In genomic region chr2:213011505-213011904, GRCh38 we compare ENCODE assay signal across 1 cellular context.
TF ChIP-seq lines count a peak whose summit lies in the region.

No MANE protein-coding gene starts in this region.

TF ChIP-seq in GM12878, 131 proteins besides CTCF, POLR2A, EP300 and RAD21 (continued from another document):
- TF ChIP-seq, protein P1, sequence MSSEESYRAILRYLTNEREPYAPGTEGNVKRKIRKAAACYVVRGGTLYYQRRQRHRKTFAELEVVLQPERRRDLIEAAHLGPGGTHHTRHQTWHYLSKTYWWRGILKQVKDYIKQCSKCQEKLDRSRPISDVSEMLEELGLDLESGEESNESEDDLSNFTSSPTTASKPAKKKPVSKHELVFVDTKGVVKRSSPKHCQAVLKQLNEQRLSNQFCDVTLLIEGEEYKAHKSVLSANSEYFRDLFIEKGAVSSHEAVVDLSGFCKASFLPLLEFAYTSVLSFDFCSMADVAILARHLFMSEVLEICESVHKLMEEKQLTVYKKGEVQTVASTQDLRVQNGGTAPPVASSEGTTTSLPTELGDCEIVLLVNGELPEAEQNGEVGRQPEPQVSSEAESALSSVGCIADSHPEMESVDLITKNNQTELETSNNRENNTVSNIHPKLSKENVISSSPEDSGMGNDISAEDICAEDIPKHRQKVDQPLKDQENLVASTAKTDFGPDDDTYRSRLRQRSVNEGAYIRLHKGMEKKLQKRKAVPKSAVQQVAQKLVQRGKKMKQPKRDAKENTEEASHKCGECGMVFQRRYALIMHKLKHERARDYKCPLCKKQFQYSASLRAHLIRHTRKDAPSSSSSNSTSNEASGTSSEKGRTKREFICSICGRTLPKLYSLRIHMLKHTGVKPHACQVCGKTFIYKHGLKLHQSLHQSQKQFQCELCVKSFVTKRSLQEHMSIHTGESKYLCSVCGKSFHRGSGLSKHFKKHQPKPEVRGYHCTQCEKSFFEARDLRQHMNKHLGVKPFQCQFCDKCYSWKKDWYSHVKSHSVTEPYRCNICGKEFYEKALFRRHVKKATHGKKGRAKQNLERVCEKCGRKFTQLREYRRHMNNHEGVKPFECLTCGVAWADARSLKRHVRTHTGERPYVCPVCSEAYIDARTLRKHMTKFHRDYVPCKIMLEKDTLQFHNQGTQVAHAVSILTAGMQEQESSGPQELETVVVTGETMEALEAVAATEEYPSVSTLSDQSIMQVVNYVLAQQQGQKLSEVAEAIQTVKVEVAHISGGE (CRISPR knock-in tag; IDR thresholded peaks at IDR 0.05) = 0 out of 2 replicates have a peak, but pooled peaks have one; percentile 12
